ENCODE assay signal across 8 cellular contexts in the genomic region with DNA sequence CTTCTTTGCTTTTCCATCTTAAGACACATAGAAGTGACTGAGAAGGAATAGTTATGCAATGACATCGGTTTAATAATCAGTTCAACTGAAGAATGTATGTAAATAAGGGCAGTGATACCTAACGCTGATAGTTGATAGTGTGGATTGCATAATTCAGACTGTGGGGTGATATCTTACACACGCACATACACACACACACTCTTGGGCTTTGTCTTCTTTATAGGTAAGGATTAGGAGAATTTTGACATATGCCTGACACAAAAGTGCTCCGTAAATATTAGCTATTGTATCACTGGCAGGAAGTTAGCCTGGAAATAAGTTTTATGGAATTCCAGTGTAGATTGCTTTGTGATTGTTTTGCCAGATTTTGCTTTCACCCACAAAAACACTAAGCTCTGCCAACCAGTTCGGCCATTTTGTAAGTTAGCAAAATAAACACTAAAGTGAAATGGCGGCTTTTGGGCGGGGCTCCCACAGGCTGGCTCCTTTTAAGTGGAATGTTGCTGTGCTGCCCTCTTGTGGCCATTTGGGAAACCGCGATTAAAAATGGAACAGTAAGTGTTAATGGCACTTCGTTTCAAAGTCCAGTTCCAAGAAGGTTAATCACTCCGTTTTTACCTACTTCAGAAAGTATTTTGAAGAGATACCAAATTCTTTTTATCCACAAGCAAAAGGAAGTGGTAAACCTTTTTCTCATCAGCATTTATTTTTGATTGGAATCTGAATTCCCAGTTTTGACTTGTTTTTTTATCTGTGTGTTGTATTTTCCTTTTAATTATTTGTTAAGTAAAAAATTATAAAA. TPM values are rescaled to one million over a fixed set of nuclear protein-coding genes. Genes with fewer than 3 reads are reported as not detected.
DNase-seq lines count a peak whose midpoint lies in the region; ATAC-seq and TF ChIP-seq lines count a peak whose summit lies in the region.

No MANE protein-coding gene starts in this region.

- no peaks in the 10 kb centered on the region for H3K27me3 Mint-ChIP-seq in activated naive CD4-positive, alpha-beta T cell treated with anti-CD3 and anti-CD28 coated beads, Interleukin-2, amount 10 ng/mL, durations not matched to agents 7 days and 5 days

- CTCF ChIA-PET in activated naive CD4-positive, alpha-beta T cell treated with anti-CD3 and anti-CD28 coated beads, Interleukin-2, amount 10 ng/mL, durations not matched to agents 7 days and 5 days (lab: Charles Lee) = interaction anchor here (0.6 to 8.1 kb wide), 17 partner anchors 10 to 816 kb away, joined by 3 to 68 read pairs (median 5); a partner anchor contains a TSS

- no peaks in the 10 kb centered on the region for H3K9me3 Mint-ChIP-seq in activated naive CD4-positive, alpha-beta T cell treated with anti-CD3 and anti-CD28 coated beads, Interleukin-2, amount 10 ng/mL, durations not matched to agents 7 days and 5 days

- H3K27me3 ChIP-seq in gastroesophageal sphincter (no peaks in the 10 kb centered on the region), subcutaneous abdominal adipose tissue (ENCODE audit: control insufficient read depth in 5 of 5, insufficient read depth in 4 of 5, low read length in 5 of 5) (no peaks in the 10 kb centered on the region)

- peak overlapping the region; percentile 29 to 70 (median 55) for H3K9ac ChIP-seq in subcutaneous abdominal adipose tissue (ENCODE audit: low read length in 5 of 5)

- WGBS in gastroesophageal sphincter (ENCODE audit: low coverage in 1 of 2), 2 donors = 23 to 30% methylated on average over 10 to 11 of the region's 11 CpGs

- no peak for TF ChIP-seq POLR2A in gastroesophageal sphincter (IDR thresholded peaks at IDR 0.05)

- H3K27ac Mint-ChIP-seq in activated naive CD4-positive, alpha-beta T cell treated with anti-CD3 and anti-CD28 coated beads, Interleukin-2, amount 10 ng/mL, durations not matched to agents 7 days and 5 days = peak overlapping the region; percentile 96

- no peak for TF ChIP-seq EP300 in gastroesophageal sphincter (IDR thresholded peaks at IDR 0.05)

- no peaks in the 10 kb centered on the region for H3K9me3 ChIP-seq in gastroesophageal sphincter
- no peaks in the 10 kb centered on the region for H3K9me3 ChIP-seq in subcutaneous abdominal adipose tissue (ENCODE audit: control insufficient read depth in 5 of 5, low read length in 5 of 5)

- DNase-seq in AG09309 (ENCODE audit: low read depth) = peak; percentile 73
- DNase-seq in NAMALWA (ENCODE audit: low spot score) = peak; percentile 97
- peak; percentile 93 for DNase-seq in SK-MEL-5 (ENCODE audit: low read depth, low spot score)
- DNase-seq in activated naive CD4-positive, alpha-beta T cell treated with anti-CD3 and anti-CD28 coated beads, Interleukin-2, amount 10 ng/mL, durations not matched to agents 7 days and 5 days = peak; percentile 96
- peak; percentile 68 for DNase-seq in non-pigmented ciliary epithelial cell (ENCODE audit: low read depth)

- H3K27ac ChIP-seq in gastroesophageal sphincter (peak overlapping the region; percentile 59 to 94 (median 88)), subcutaneous abdominal adipose tissue (ENCODE audit: low read depth, low read length) (peak overlapping the region; percentile 75)

- H3K4me1 ChIP-seq in gastroesophageal sphincter (peaks cover 30 to 97% (median 54%) of the 10 kb centered on the region in 3 donors), subcutaneous abdominal adipose tissue (ENCODE audit: control insufficient read depth in 5 of 5, insufficient read depth in 5 of 5, low read length in 5 of 5) (peaks cover 10 to 78% (median 72%) of the 10 kb centered on the region in 5 donors)

- peaks cover 85% of the 10 kb centered on the region for H3K4me1 Mint-ChIP-seq in activated naive CD4-positive, alpha-beta T cell treated with anti-CD3 and anti-CD28 coated beads, Interleukin-2, amount 10 ng/mL, durations not matched to agents 7 days and 5 days

- H3K4me3 Mint-ChIP-seq in activated naive CD4-positive, alpha-beta T cell treated with anti-CD3 and anti-CD28 coated beads, Interleukin-2, amount 10 ng/mL, durations not matched to agents 7 days and 5 days = peak overlapping the region; percentile 42

- TF ChIP-seq CTCF in AG09309 (IDR thresholded peaks at IDR 0.05; ENCODE audit: control insufficient read depth, insufficient read depth, low read depth, low read length, missing control alignments) (peak; percentile 79), gastroesophageal sphincter (IDR thresholded peaks at IDR 0.05) (peak; percentile 86 to 98 (median 96))

- H3K4me3 ChIP-seq in AG09309 (ENCODE audit: control insufficient read depth, low read depth, low read length) (no peak overlapping the region), gastroesophageal sphincter (peak overlapping the region; percentile 14 to 22), subcutaneous abdominal adipose tissue (ENCODE audit: low read depth in 1 of 5, low read length in 5 of 5) (peak overlapping the region in 4 of 5 donors; percentile 9 to 48 (median 36))

- H3K36me3 ChIP-seq in gastroesophageal sphincter = no peaks in the 10 kb centered on the region
- peaks cover 0 to 2% (median 0%) of the 10 kb centered on the region in 5 donors for H3K36me3 ChIP-seq in subcutaneous abdominal adipose tissue (ENCODE audit: control insufficient read depth in 5 of 5, insufficient read depth in 5 of 5, low read length in 5 of 5)

- ATAC-seq in GM21381 (IDR thresholded peaks at IDR 0.05; ENCODE audit: unreplicated experiment) (peak; percentile 40), gastroesophageal sphincter (peak; percentile 75)

- in situ Hi-C loops in SK-MEL-5 (cut with HindIII; ENCODE audit: low pct_unique_long_range_greater_than_20kb, low sequenced_read_pairs) = no loop called here

- peaks cover 64% of the 10 kb centered on the region for H3K36me3 Mint-ChIP-seq in activated naive CD4-positive, alpha-beta T cell treated with anti-CD3 and anti-CD28 coated beads, Interleukin-2, amount 10 ng/mL, durations not matched to agents 7 days and 5 days

RNA-seq across cellular contexts. Expression of a gene that starts 17.7 kb away (rescaled TPM):
- total RNA-seq in SK-MEL-5 (2014; rRNA removed; shearing (Covaris generic)) = 27.4 and 37.9 TPM in 2 replicates
- polyA plus RNA-seq in SK-MEL-5 (2015; cell fraction: cytosol; rRNA removed) = 19.8 and 21.3 TPM in 2 replicates
- polyA plus RNA-seq in SK-MEL-5 (2015; cell fraction: nucleus; rRNA removed) = 83.4 and 86.1 TPM in 2 replicates
- total RNA-seq in gastroesophageal sphincter = 100 to 1,000 TPM in 2 of 4 donors, 10 to 100 TPM in 2; 41.9 to 144 (median 81.8) TPM
